Comparison of ENCODE assay signal across 19 cellular contexts in the genomic region with DNA sequence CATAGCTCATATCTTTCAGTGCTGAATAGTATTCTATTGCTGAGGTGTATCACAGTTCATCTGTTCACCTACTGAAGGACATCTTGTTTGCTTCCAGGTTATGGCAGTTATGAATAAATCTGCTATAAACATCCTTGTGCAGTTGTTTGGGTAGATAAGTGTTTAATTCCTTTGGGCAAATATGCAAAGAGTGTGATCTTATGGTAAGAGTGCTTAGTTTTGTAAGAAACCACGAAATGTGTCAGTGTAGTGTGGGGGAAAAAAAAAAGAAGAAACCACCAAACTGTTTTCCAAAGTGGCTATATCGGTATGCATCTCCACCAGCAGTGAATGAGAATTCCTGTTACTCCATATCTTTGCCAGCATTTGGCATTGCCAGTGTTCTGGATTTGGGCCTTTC.
"Had no signal": no experiment of that assay in that cellular context is flagged by ENCODE, and none has a peak within 500 bp of the region (broad histone marks: within the 10 kb centered on the region; RNA-seq: fewer than 3 reads in every experiment).

No MANE protein-coding gene starts in this region.

- H3K4me3 Mint-ChIP-seq: activated CD4-positive, alpha-beta memory T cell treated with anti-CD3 and anti-CD28 coated beads, Interleukin-2, amount 10 ng/mL, durations not matched to agents 7 days and 5 days; activated CD8-positive, alpha-beta memory T cell treated with anti-CD3 and anti-CD28 coated beads, Interleukin-2, amount 10 ng/mL, durations not matched to agents 7 days and 5 days; nephron; stimulated activated memory B cell treated with anti-CD40 and anti-IgM and Interleukin-4, amounts not matched to agents 10 μg/mL and 1 μg/mL and 100 μg/mL, for 72 hours; T-helper 1 cell treated with Interleukin-12 subunit alpha and Interleukin-12 subunit beta and Interleukin-4 antibody, amounts not matched to agents 30 μg/mL and 1 μg/mL, for 36 hours had no signal

- DNase-seq: activated CD4-positive, alpha-beta memory T cell treated with anti-CD3 and anti-CD28 coated beads, Interleukin-2, amount 10 ng/mL, durations not matched to agents 7 days and 5 days; activated CD8-positive, alpha-beta memory T cell treated with anti-CD3 and anti-CD28 coated beads, Interleukin-2, amount 10 ng/mL, durations not matched to agents 7 days and 5 days; activated naive CD4-positive, alpha-beta T cell treated with anti-CD3 and anti-CD28 coated beads, Interleukin-2, amount 50 U/mL, for 16 hours; adrenal gland; body of pancreas; gastrocnemius medialis; head of caudate nucleus; kidney; left lung; mammary epithelial cell; midbrain; sigmoid colon; spleen; stimulated activated CD4-positive, alpha-beta T cell treated with anti-CD3 and anti-CD28 coated beads, Interleukin-4, amount 100 ng/mL, for 4 hours; testis; upper lobe of left lung had no signal

- H3K27me3 Mint-ChIP-seq: activated CD4-positive, alpha-beta memory T cell treated with anti-CD3 and anti-CD28 coated beads, Interleukin-2, amount 10 ng/mL, durations not matched to agents 7 days and 5 days; activated CD8-positive, alpha-beta memory T cell treated with anti-CD3 and anti-CD28 coated beads, Interleukin-2, amount 10 ng/mL, durations not matched to agents 7 days and 5 days; stimulated activated memory B cell treated with anti-CD40 and anti-IgM and Interleukin-4, amounts not matched to agents 10 μg/mL and 1 μg/mL and 100 μg/mL, for 72 hours had no signal

- H3K27ac Mint-ChIP-seq: activated CD4-positive, alpha-beta memory T cell treated with anti-CD3 and anti-CD28 coated beads, Interleukin-2, amount 10 ng/mL, durations not matched to agents 7 days and 5 days; activated CD8-positive, alpha-beta memory T cell treated with anti-CD3 and anti-CD28 coated beads, Interleukin-2, amount 10 ng/mL, durations not matched to agents 7 days and 5 days; nephron; stimulated activated memory B cell treated with anti-CD40 and anti-IgM and Interleukin-4, amounts not matched to agents 10 μg/mL and 1 μg/mL and 100 μg/mL, for 72 hours; T-helper 1 cell treated with Interleukin-12 subunit alpha and Interleukin-12 subunit beta and Interleukin-4 antibody, amounts not matched to agents 30 μg/mL and 1 μg/mL, for 36 hours had no signal

- H3K4me3 ChIP-seq: adrenal gland, body of pancreas, gastrocnemius medialis, left lung, sigmoid colon, spleen, testis, upper lobe of left lung had no signal

- ATAC-seq: activated CD8-positive, alpha-beta memory T cell treated with anti-CD3 and anti-CD28 coated beads, Interleukin-2, amount 10 ng/mL, durations not matched to agents 7 days and 5 days; body of pancreas; gastrocnemius medialis; left lung; stimulated activated memory B cell treated with anti-CD40 and anti-IgM and Interleukin-4, amounts not matched to agents 10 μg/mL and 1 μg/mL and 100 μg/mL, for 72 hours had no signal

- H3K4me1 Mint-ChIP-seq: nephron; stimulated activated memory B cell treated with anti-CD40 and anti-IgM and Interleukin-4, amounts not matched to agents 10 μg/mL and 1 μg/mL and 100 μg/mL, for 72 hours had no signal
